In genomic region chr17:36755586-36755985, GRCh38 we compare ENCODE assay signal across 8 cellular contexts.
A peak's percentile ranks its signal among the peaks of the same experiment; 100 is the strongest.
DNase-seq lines count a peak whose midpoint lies in the region; ATAC-seq and TF ChIP-seq lines count a peak whose summit lies in the region.

No MANE protein-coding gene starts in this region.

- H3K4me3 ChIP-seq in DND-41 (ENCODE audit: low read depth in 1 of 2, low read length in 2 of 2): no peak overlapping the region
- no peak overlapping the region for H3K4me3 ChIP-seq in fibroblast of villous mesenchyme (ENCODE audit: low read depth, low read length)

- no peak overlapping the region for H3K27ac Mint-ChIP-seq in activated CD4-positive, alpha-beta memory T cell treated with anti-CD3 and anti-CD28 coated beads, Interleukin-2, amount 10 ng/mL, durations not matched to agents 7 days and 5 days

- H4K20me1 ChIP-seq in DND-41 (ENCODE audit: insufficient read depth, low read length): no peaks in the 10 kb centered on the region

- no peak overlapping the region for H3K4me3 Mint-ChIP-seq in activated CD4-positive, alpha-beta memory T cell treated with anti-CD3 and anti-CD28 coated beads, Interleukin-2, amount 10 ng/mL, durations not matched to agents 7 days and 5 days

- H3K36me3 ChIP-seq in DND-41 (ENCODE audit: insufficient read depth, low read length): no peaks in the 10 kb centered on the region

- no peaks in the 10 kb centered on the region for H3K9me3 Mint-ChIP-seq in activated CD4-positive, alpha-beta memory T cell treated with anti-CD3 and anti-CD28 coated beads, Interleukin-2, amount 10 ng/mL, durations not matched to agents 7 days and 5 days

- H3K79me2 ChIP-seq in DND-41 (ENCODE audit: insufficient read depth, low read length): no peaks in the 10 kb centered on the region

- POLR2A ChIA-PET in activated CD4-positive, alpha-beta memory T cell treated with anti-CD3 and anti-CD28 coated beads, Interleukin-2, amount 10 ng/mL, durations not matched to agents 7 days and 5 days (lab: Charles Lee): interaction anchor here (0.7 kb wide), 1 partner anchor 33 kb away, joined by 3 read pairs; no protein-coding TSS in a partner anchor

- CTCF ChIA-PET in activated CD4-positive, alpha-beta memory T cell treated with anti-CD3 and anti-CD28 coated beads, Interleukin-2, amount 10 ng/mL, durations not matched to agents 7 days and 5 days (lab: Charles Lee): interaction anchor here (0.8 to 2.6 kb wide), 12 partner anchors 15 to 153 kb away, joined by 3 to 19 read pairs (median 6); partner anchors contain the start of gene MRM1

- peak; percentile 69 for TF ChIP-seq CTCF in DND-41 (IDR thresholded peaks at IDR 0.05; ENCODE audit: borderline replicate concordance, extremely low read depth, low read length, poor library complexity, severe bottlenecking)
- peak; percentile 41 for TF ChIP-seq CTCF in fibroblast of villous mesenchyme (IDR thresholded peaks at IDR 0.05; ENCODE audit: insufficient read depth, low read depth, low read length)

- ATAC-seq in DND-41 (ENCODE audit: insufficient read depth, low read depth) (no peak), HG03378 (IDR thresholded peaks at IDR 0.05; ENCODE audit: unreplicated experiment) (no peak), HG02981 (IDR thresholded peaks at IDR 0.05; ENCODE audit: unreplicated experiment) (no peak)

- no peaks in the 10 kb centered on the region for H3K36me3 Mint-ChIP-seq in activated CD4-positive, alpha-beta memory T cell treated with anti-CD3 and anti-CD28 coated beads, Interleukin-2, amount 10 ng/mL, durations not matched to agents 7 days and 5 days (ENCODE audit: low read depth)

- DNase-seq in DND-41 (peak; percentile 35), NAMALWA (ENCODE audit: low spot score) (peak; percentile 24), fibroblast of villous mesenchyme (ENCODE audit: low read depth) (no peak), Ammon's horn (ENCODE audit: low spot score) (no peak)
- peak; percentile 50 for DNase-seq in activated CD4-positive, alpha-beta memory T cell treated with anti-CD3 and anti-CD28 coated beads, Interleukin-2, amount 10 ng/mL, durations not matched to agents 7 days and 5 days
- DNase-seq in stimulated activated CD8-positive, alpha-beta memory T cell treated with anti-CD3 and anti-CD28 coated beads, Interleukin-4, amount 100 ng/mL, for 24 hours (ENCODE audit: low read depth): peak; percentile 34

- no peak overlapping the region for H3K9ac ChIP-seq in DND-41 (ENCODE audit: low read depth, low read length)

- no peak overlapping the region for H2AFZ ChIP-seq in DND-41 (ENCODE audit: low read depth, low read length)

- H3K27me3 ChIP-seq in DND-41 (ENCODE audit: insufficient read depth, low read length, poor library complexity): no peaks in the 10 kb centered on the region

- no peaks in the 10 kb centered on the region for H3K4me1 ChIP-seq in DND-41 (ENCODE audit: insufficient read depth, low read length)

- peaks cover 2% of the 10 kb centered on the region for H3K27me3 Mint-ChIP-seq in activated CD4-positive, alpha-beta memory T cell treated with anti-CD3 and anti-CD28 coated beads, Interleukin-2, amount 10 ng/mL, durations not matched to agents 7 days and 5 days

- no peaks in the 10 kb centered on the region for H3K9me3 ChIP-seq in DND-41 (ENCODE audit: insufficient read depth, low read length, severe bottlenecking)

- no peaks in the 10 kb centered on the region for H3K4me1 Mint-ChIP-seq in activated CD4-positive, alpha-beta memory T cell treated with anti-CD3 and anti-CD28 coated beads, Interleukin-2, amount 10 ng/mL, durations not matched to agents 7 days and 5 days

- no peak overlapping the region for H3K4me2 ChIP-seq in DND-41 (ENCODE audit: insufficient read depth, low read length)

- H3K27ac ChIP-seq in DND-41 (ENCODE audit: low read length): no peak overlapping the region

Comparison
In these comparisons a context has a peak if more than half of its experiments do, and no peak if none do; other contexts are left out.
1. DNase-seq: peak in DND-41 (single experiment), NAMALWA (single experiment), activated CD4-positive, alpha-beta memory T cell treated with anti-CD3 and anti-CD28 coated beads, Interleukin-2, amount 10 ng/mL, durations not matched to agents 7 days and 5 days (single experiment) and stimulated activated CD8-positive, alpha-beta memory T cell treated with anti-CD3 and anti-CD28 coated beads, Interleukin-4, amount 100 ng/mL, for 24 hours (single experiment); none in fibroblast of villous mesenchyme (single experiment) and Ammon's horn (single experiment).